ENCODE assay signal across 8 cellular contexts in genomic region chr19:45692187-45693111, GRCh38. TPM values are rescaled to one million over a fixed set of nuclear protein-coding genes. Genes with fewer than 3 reads are reported as not detected.
DNase-seq lines count a peak whose midpoint lies in the region; ATAC-seq and TF ChIP-seq lines count a peak whose summit lies in the region.

TSS of gene QPCTL (plus strand) at chr19:45692666. CDS start at chr19:45692704, 38 bp downstream.

- DNase-seq in A673 (ENCODE audit: low spot score) = peak; percentile 100
- peak; percentile 99 for DNase-seq in NCI-H2196 (lab: John Stamatoyannopoulos, UW; ENCODE audit: unreplicated experiment)
- DNase-seq in breast epithelium (ENCODE audit: low spot score in 2 of 2) = peak; percentile 98 to 99

- H3K27ac ChIP-seq in A673 (ENCODE audit: low read depth, low read length, poor library complexity, severe bottlenecking) (peak within 1 kb of the TSS; percentile 88), VCaP (peak within 1 kb of the TSS; percentile 96), breast epithelium (peak within 1 kb of the TSS; percentile 94 to 96), skeletal muscle tissue (ENCODE audit: low read depth, low read length) (peak within 1 kb of the TSS; percentile 88)

- POLR2A ChIA-PET in A673 (lab: Charles Lee; ENCODE audit: low non-redundant PET) = interaction anchor here (0.6 to 1.0 kb wide), 3 partner anchors 25 to 130 kb away, joined by 3 to 12 read pairs (median 5); partner anchors contain the start of gene SIX5

- H3K4me3 ChIP-seq in A673 (ENCODE audit: low read depth, low read length, poor library complexity, severe bottlenecking) (peak within 1 kb of the TSS; percentile 63), breast epithelium (peak within 1 kb of the TSS; percentile 69 to 90 (median 89)), iPS-18c (ENCODE audit: insufficient read depth, low read depth, low read length) (peak within 1 kb of the TSS; percentile 87), skeletal muscle tissue (ENCODE audit: low read length in 3 of 3) (peak within 1 kb of the TSS; percentile 88 to 92 (median 88))

- peaks cover 9% of the 10 kb centered on the region for H3K4me1 ChIP-seq in A673 (ENCODE audit: insufficient read depth, low read length, poor library complexity, severe bottlenecking)
- H3K4me1 ChIP-seq in breast epithelium = no peaks in the 10 kb centered on the region
- peaks cover 15 to 20% (median 20%) of the 10 kb centered on the region in 3 donors for H3K4me1 ChIP-seq in skeletal muscle tissue (ENCODE audit: control insufficient read depth in 3 of 3, insufficient read depth in 3 of 3, low read length in 3 of 3)

- ATAC-seq in GM18868 (IDR thresholded peaks at IDR 0.05; ENCODE audit: unreplicated experiment) = peak; percentile 83
- ATAC-seq in HG03108 (IDR thresholded peaks at IDR 0.05; ENCODE audit: unreplicated experiment) = peak; percentile 82

- H3K9me3 ChIP-seq in A673 (ENCODE audit: low read depth, low read length, poor library complexity, severe bottlenecking) (no peaks in the 10 kb centered on the region), breast epithelium (no peaks in the 10 kb centered on the region), iPS-18c (ENCODE audit: control insufficient read depth, insufficient read depth, low read length) (no peaks in the 10 kb centered on the region), skeletal muscle tissue (ENCODE audit: control insufficient read depth in 3 of 3, low read length in 3 of 3) (no peaks in the 10 kb centered on the region)

- peak within 1 kb of the TSS; percentile 85 to 93 (median 92) for H3K9ac ChIP-seq in skeletal muscle tissue (ENCODE audit: low read depth in 1 of 3, low read length in 3 of 3)

- no peaks in the 10 kb centered on the region for H3K27me3 ChIP-seq in A673 (replicated peaks; ENCODE audit: insufficient read depth, low read depth, low read length, poor library complexity)
- H3K27me3 ChIP-seq in breast epithelium = no peaks in the 10 kb centered on the region
- H3K27me3 ChIP-seq in skeletal muscle tissue (ENCODE audit: control insufficient read depth in 3 of 3, insufficient read depth in 3 of 3, low read length in 3 of 3) = no peaks in the 10 kb centered on the region

- BruUV-seq in A673 (replicated peaks; lab: Mats Ljungman, UMichigan) = no TSS peak

- no peak for TF ChIP-seq POLR2A in breast epithelium (IDR thresholded peaks at IDR 0.05)

- H3K36me3 ChIP-seq in A673 (ENCODE audit: insufficient read depth, low read length, poor library complexity, severe bottlenecking) (peaks cover 18% of the 10 kb centered on the region), breast epithelium (no peaks in the 10 kb centered on the region), skeletal muscle tissue (ENCODE audit: control insufficient read depth in 3 of 3, insufficient read depth in 3 of 3, low read length in 3 of 3) (peaks cover 11 to 16% (median 16%) of the 10 kb centered on the region in 3 donors)

- CTCF ChIA-PET in A673 (lab: Charles Lee) = interaction anchor here (0.5 to 1.9 kb wide), 10 partner anchors 10 to 226 kb away, joined by 3 to 14 read pairs (median 4); no protein-coding TSS in a partner anchor

- intact Hi-C loops in A673 (cut with micrococcal nuclease; ENCODE audit: unreplicated experiment) (loop anchor here (1.0 to 10.0 kb wide), 4 partner anchors 82 to 265 kb away; partner anchors contain the start of gene GPR4), breast epithelium (cut with DNase I; ENCODE audit: low total_unique reads) (no loop called here)

- no peak for TF ChIP-seq CTCF in A673 (conservative IDR thresholded peaks at IDR 0.05; ENCODE audit: low read depth, low read length)
- no peak for TF ChIP-seq CTCF in VCaP (conservative IDR thresholded peaks at IDR 0.05)
- no peak for TF ChIP-seq CTCF in breast epithelium (IDR thresholded peaks at IDR 0.05)

RNA-seq across cellular contexts. Expression of gene QPCTL, which starts in this region (rescaled TPM):
- total RNA-seq in A673 (2021) (12.8 and 17.4 TPM in 2 replicates), breast epithelium (1 to 10 TPM; 6.1 to 9.4 (median 7.2) TPM), skeletal muscle tissue (2.6 TPM)

Comparison
In these comparisons a context has a peak if more than half of its experiments do, and no peak if none do; other contexts are left out.
1. Peak in every context shown above with its lines: DNase-seq, ATAC-seq, H3K4me3 ChIP-seq and H3K27ac ChIP-seq.